In genomic region chr11:21489735-21490134, GRCh38 we compare ENCODE assay signal across 26 cellular contexts.
"Had no signal": no experiment of that assay in that cellular context is flagged by ENCODE, and none has a peak within 500 bp of the region (broad histone marks: within the 10 kb centered on the region; RNA-seq: fewer than 3 reads in every experiment).

No MANE protein-coding gene starts in this region.

- ATAC-seq: naive thymus-derived CD8-positive, alpha-beta T cell; natural killer cell treated with Interleukin-12 subunit alpha and Interleukin-12 subunit beta and Interleukin-15 and Interleukin-18, amount 100 ng/mL, for 72 hours; pancreas; right lobe of liver; stimulated activated effector memory CD8-positive, alpha-beta T cell treated with anti-CD3 and anti-CD28 coated beads, Interleukin-12 subunit alpha, Interleukin-12 subunit beta, amount 100 ng/mL, for 72 hours; stimulated activated naive B cell treated with anti-CD40 and anti-IgM and Interleukin-4, amounts not matched to agents 10 μg/mL and 1 μg/mL and 100 μg/mL, for 72 hours; upper lobe of right lung had no signal

- H3K4me3 ChIP-seq: pancreas, prostate gland, right atrium auricular region, right lobe of liver, sigmoid colon, stomach, suprapubic skin, testis, tibial artery, transverse colon, upper lobe of right lung, uterus had no signal

- DNase-seq: naive thymus-derived CD8-positive, alpha-beta T cell; nephron progenitor cell; nucleus accumbens; pancreas; retina; right lobe of liver; sigmoid colon; small intestine; stimulated activated CD4-positive, alpha-beta T cell treated with anti-CD3 and anti-CD28 coated beads, Interleukin-15, amount 100 ng/mL, for 24 hours; stimulated activated CD4-positive, alpha-beta T cell treated with anti-CD3 and anti-CD28 coated beads, Interleukin-2, amount 100 ng/mL, for 24 hours; stimulated activated CD4-positive, alpha-beta T cell treated with anti-CD3 and anti-CD28 coated beads, Interleukin-2, amount 100 ng/mL, for 48 hours; stimulated activated CD4-positive, alpha-beta T cell treated with anti-CD3 and anti-CD28 coated beads, Interleukin-4, amount 100 ng/mL, for 24 hours; stimulated activated naive B cell treated with anti-CD40 and anti-IgM and Interleukin-4, amounts not matched to agents 10 μg/mL and 1 μg/mL and 100 μg/mL, for 72 hours; stimulated activated naive CD4-positive, alpha-beta T cell treated with Interleukin-2 at 50 U/mL for 16 hours; stomach; testis; tibial artery; transverse colon; upper lobe of right lung; uterus had no signal

- H3K4me1 ChIP-seq: pancreas, prostate gland, right atrium auricular region, right lobe of liver, sigmoid colon, stomach, suprapubic skin, testis, tibial artery, transverse colon, upper lobe of right lung, uterus had no signal

- H3K9me3 ChIP-seq: neutrophil, pancreas, prostate gland, right lobe of liver, suprapubic skin, testis, tibial artery, transverse colon, upper lobe of right lung, uterus had no signal

- H3K27me3 ChIP-seq: neutrophil, pancreas, right atrium auricular region, right lobe of liver, sigmoid colon, stomach, suprapubic skin, testis, tibial artery, transverse colon, upper lobe of right lung, uterus had no signal

- H3K27ac ChIP-seq: neutrophil, pancreas, prostate gland, right atrium auricular region, right lobe of liver, sigmoid colon, stomach, suprapubic skin, testis, tibial artery, transverse colon, upper lobe of right lung, uterus had no signal

- H3K36me3 ChIP-seq: neutrophil, pancreas, prostate gland, right atrium auricular region, right lobe of liver, sigmoid colon, stomach, suprapubic skin, tibial artery, transverse colon, upper lobe of right lung, uterus had no signal
